15 cellular contexts compared by ENCODE assay signal in the genomic region with DNA sequence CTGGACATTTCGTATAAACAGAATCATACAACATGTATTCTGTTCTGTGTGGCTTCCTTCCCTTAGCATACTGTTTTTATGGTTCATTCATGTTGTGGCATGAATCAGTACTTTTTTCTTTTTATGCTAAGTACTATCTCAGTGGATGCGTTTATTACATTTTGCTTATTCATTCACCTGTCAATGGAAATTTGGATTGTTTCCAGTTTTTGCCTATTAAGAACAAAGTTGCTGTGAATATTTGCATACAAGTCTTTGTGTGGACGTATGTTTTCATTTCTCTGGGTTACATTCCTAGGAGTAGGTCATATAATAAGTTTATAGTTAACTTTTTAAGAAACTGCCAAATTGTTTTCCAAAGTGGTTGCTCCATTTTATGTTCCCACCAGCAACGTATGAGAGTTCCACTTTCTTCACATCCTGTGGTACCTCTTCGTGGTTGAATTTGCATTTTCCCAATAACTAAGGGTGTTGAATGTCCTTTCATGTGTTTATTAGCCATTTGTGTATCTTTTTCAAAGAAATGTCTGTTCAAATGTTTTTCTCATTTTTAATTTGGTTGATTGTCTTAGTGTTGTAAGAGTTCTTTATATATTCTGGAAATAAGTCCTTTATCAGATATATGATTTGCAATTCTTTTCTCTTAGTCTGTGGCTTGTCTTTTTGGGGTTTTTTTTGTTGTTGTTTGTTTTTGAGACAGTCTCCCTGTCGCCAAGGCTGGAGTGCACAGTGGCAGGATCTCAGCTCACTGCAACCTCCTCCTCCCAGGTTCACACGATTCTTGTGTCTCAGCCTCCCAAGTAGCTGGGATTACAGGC. TPM values are rescaled to one million over a fixed set of nuclear protein-coding genes. Genes with fewer than 3 reads are reported as not detected.
"Had no signal": no experiment of that assay in that cellular context is flagged by ENCODE, and none has a peak within 500 bp of the region (broad histone marks: within the 10 kb centered on the region; RNA-seq: fewer than 3 reads in every experiment).

No MANE protein-coding gene starts in this region.

- H3K27ac Mint-ChIP-seq: activated CD8-positive, alpha-beta memory T cell treated with anti-CD3 and anti-CD28 coated beads, Interleukin-2, amount 10 ng/mL, durations not matched to agents 7 days and 5 days; activated naive CD4-positive, alpha-beta T cell treated with anti-CD3 and anti-CD28 coated beads, Interleukin-2, amount 10 ng/mL, durations not matched to agents 7 days and 5 days; activated T-helper 2 cell treated with anti-CD3 and anti-CD28 coated beads, Interferon-gamma antibody, Interleukin-2, Interleukin-4, amounts not matched to agents 10 μg/mL and 5 μg/mL and 100 μg/mL, durations not matched to agents 14 hours and 24 hours and 36 hours; naive thymus-derived CD4-positive, alpha-beta T cell; stimulated activated effector memory CD8-positive, alpha-beta T cell treated with anti-CD3 and anti-CD28 coated beads, Interleukin-12 subunit alpha, Interleukin-12 subunit beta, amount 100 ng/mL, for 72 hours had no signal

- H3K4me1 ChIP-seq: parathyroid adenoma had no signal

- DNase-seq: activated CD8-positive, alpha-beta memory T cell treated with anti-CD3 and anti-CD28 coated beads, Interleukin-2, amount 10 ng/mL, durations not matched to agents 7 days and 5 days; activated naive CD4-positive, alpha-beta T cell treated with anti-CD3 and anti-CD28 coated beads, Interleukin-2, amount 10 ng/mL, durations not matched to agents 7 days and 5 days; activated T-cell treated with anti-CD3 and anti-CD28 coated beads, Interleukin-2, amount 50 U/mL, for 1 hour; caudate nucleus; foreskin fibroblast; naive thymus-derived CD4-positive, alpha-beta T cell; stimulated activated CD4-positive, alpha-beta T cell treated with anti-CD3 and anti-CD28 coated beads, Interleukin-12 subunit alpha, Interleukin-12 subunit beta, amount 100 ng/mL, for 4 hours; stimulated activated CD4-positive, alpha-beta T cell treated with anti-CD3 and anti-CD28 coated beads, Interleukin-2, amount 100 ng/mL, for 24 hours; upper lobe of right lung had no signal

- H3K27me3 ChIP-seq: upper lobe of right lung had no signal

- H3K36me3 Mint-ChIP-seq: activated naive CD4-positive, alpha-beta T cell treated with anti-CD3 and anti-CD28 coated beads, Interleukin-2, amount 10 ng/mL, durations not matched to agents 7 days and 5 days; stimulated activated effector memory CD8-positive, alpha-beta T cell treated with anti-CD3 and anti-CD28 coated beads, Interleukin-12 subunit alpha, Interleukin-12 subunit beta, amount 100 ng/mL, for 72 hours had no signal

- H3K9me3 ChIP-seq: thoracic aorta, upper lobe of right lung had no signal

- H3K27ac ChIP-seq: parathyroid adenoma, thoracic aorta, upper lobe of right lung had no signal

- H3K4me3 ChIP-seq: lung, thoracic aorta, upper lobe of right lung had no signal

- ATAC-seq: activated CD4-positive, CD25-positive, alpha-beta regulatory T cell treated with anti-CD3 and anti-CD28 coated beads, Interleukin-2, amount 50 U/mL, for 24 hours; activated CD8-positive, alpha-beta memory T cell treated with anti-CD3 and anti-CD28 coated beads, Interleukin-2, amount 10 ng/mL, durations not matched to agents 7 days and 5 days; naive thymus-derived CD4-positive, alpha-beta T cell; stimulated activated effector memory CD8-positive, alpha-beta T cell treated with anti-CD3 and anti-CD28 coated beads, Interleukin-12 subunit alpha, Interleukin-12 subunit beta, amount 100 ng/mL, for 72 hours; upper lobe of right lung had no signal

- H3K4me3 Mint-ChIP-seq: activated CD8-positive, alpha-beta memory T cell treated with anti-CD3 and anti-CD28 coated beads, Interleukin-2, amount 10 ng/mL, durations not matched to agents 7 days and 5 days; activated naive CD4-positive, alpha-beta T cell treated with anti-CD3 and anti-CD28 coated beads, Interleukin-2, amount 10 ng/mL, durations not matched to agents 7 days and 5 days; naive thymus-derived CD4-positive, alpha-beta T cell; stimulated activated effector memory CD8-positive, alpha-beta T cell treated with anti-CD3 and anti-CD28 coated beads, Interleukin-12 subunit alpha, Interleukin-12 subunit beta, amount 100 ng/mL, for 72 hours had no signal

- H3K9me3 Mint-ChIP-seq: stimulated activated effector memory CD8-positive, alpha-beta T cell treated with anti-CD3 and anti-CD28 coated beads, Interleukin-12 subunit alpha, Interleukin-12 subunit beta, amount 100 ng/mL, for 72 hours had no signal

- H3K36me3 ChIP-seq: thoracic aorta, upper lobe of right lung had no signal

RNA-seq across cellular contexts. Expression of a gene that starts 55.9 kb away (rescaled TPM):
- total RNA-seq: activated CD8-positive, alpha-beta memory T cell treated with anti-CD3 and anti-CD28 coated beads, Interleukin-2, amount 10 ng/mL, durations not matched to agents 7 days and 5 days; activated T-helper 2 cell treated with anti-CD3 and anti-CD28 coated beads, Interferon-gamma antibody, Interleukin-2, Interleukin-4, amounts not matched to agents 10 μg/mL and 5 μg/mL and 100 μg/mL, durations not matched to agents 14 hours and 24 hours and 36 hours had no signal
